In genomic region chr4:158319880-158320279, GRCh38 we compare ENCODE assay signal across 1 cellular context.
TF ChIP-seq lines count a peak whose summit lies in the region.

No MANE protein-coding gene starts in this region.

TF ChIP-seq in GM23338, 12 proteins besides CTCF, POLR2A, EP300 and RAD21:
- no peak for TF ChIP-seq STAT1 (IDR thresholded peaks at IDR 0.05; ENCODE audit: unreplicated experiment)
